ENCODE assay signal across 16 cellular contexts in the genomic region with DNA sequence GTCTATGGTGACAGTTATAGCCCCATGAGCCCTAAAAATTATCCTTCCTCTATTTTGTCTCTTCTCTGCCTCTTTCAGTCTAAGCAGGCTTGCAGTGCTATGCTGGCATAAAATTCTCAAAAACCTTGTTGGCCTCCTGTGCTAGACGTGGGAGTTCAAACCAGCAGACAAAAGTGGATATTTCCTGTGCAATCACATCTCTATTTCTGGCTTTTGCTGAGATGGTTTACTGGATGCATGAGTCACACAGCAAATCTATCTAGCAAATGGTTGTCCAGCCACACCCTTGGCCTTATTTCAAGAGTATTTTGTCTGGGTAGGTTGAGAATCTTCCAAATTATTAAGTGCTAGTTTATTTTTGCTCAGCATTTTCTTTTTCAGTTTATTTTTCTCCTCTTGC.
DNase-seq lines count a peak whose midpoint lies in the region; TF ChIP-seq lines count a peak whose summit lies in the region.
"Had no signal": no experiment of that assay in that cellular context is flagged by ENCODE, and none has a peak within 500 bp of the region (broad histone marks: within the 10 kb centered on the region; RNA-seq: fewer than 3 reads in every experiment).

No MANE protein-coding gene starts in this region.

- peak overlapping the region; percentile 57 for H3K27ac ChIP-seq in SJCRH30
- no peak overlapping the region for H3K27ac ChIP-seq in vagina
- H3K27ac ChIP-seq: gastroesophageal sphincter, testis had no signal

- H3K4me1 ChIP-seq in SJCRH30 (peaks cover 32% of the 10 kb centered on the region), vagina (no peaks in the 10 kb centered on the region)
- H3K4me1 ChIP-seq: gastroesophageal sphincter, testis had no signal

- intact Hi-C loops in vagina (cut with DNase I) = no loop called here

- H3K4me3 ChIP-seq in SJCRH30 (no peak overlapping the region), vagina (no peak overlapping the region)
- H3K4me3 ChIP-seq: gastroesophageal sphincter, mucosa of descending colon, testis had no signal

- DNase-seq in AG08395 (ENCODE audit: low spot score) (peak; percentile 2), M059J (ENCODE audit: low read depth) (peak; percentile 0), SJCRH30 (peak; percentile 19 to 40), iris pigment epithelial cell (ENCODE audit: low read depth) (peak; percentile 1), activated gamma-delta T cell (lab: John Stamatoyannopoulos, UW) (no peak), vagina (ENCODE audit: extremely low spot score in 2 of 2) (no peak), iPS-NIHi11 (ENCODE audit: low spot score) (no peak)
- no peak for DNase-seq in effector CD8-positive, alpha-beta T cell (lab: John Stamatoyannopoulos, UW)
- DNase-seq: ACHN; activated CD4-positive, alpha-beta T cell treated with anti-CD3 and anti-CD28 coated beads, Interleukin-2, amount 50 U/mL, for 1 hour; immature natural killer cell; mucosa of descending colon; OCI-M1; posterior cingulate gyrus; testis had no signal

- H3K36me3 ChIP-seq in SJCRH30 (no peaks in the 10 kb centered on the region), vagina (no peaks in the 10 kb centered on the region)
- H3K36me3 ChIP-seq: gastroesophageal sphincter had no signal

- no peak for TF ChIP-seq POLR2A in vagina (IDR thresholded peaks at IDR 0.05)

- TF ChIP-seq CTCF in vagina (IDR thresholded peaks at IDR 0.05) = no peak

- H3K27me3 ChIP-seq in SJCRH30 (no peaks in the 10 kb centered on the region), vagina (no peaks in the 10 kb centered on the region)
- H3K27me3 ChIP-seq: gastroesophageal sphincter, testis had no signal

- H3K9me3 ChIP-seq in SJCRH30 (replicated peaks) (peaks cover 4% of the 10 kb centered on the region; the same call in 1 of the 2 replicates), vagina (no peaks in the 10 kb centered on the region)
- H3K9me3 ChIP-seq: mucosa of descending colon, testis had no signal

Comparison
In these comparisons a context has a peak if more than half of its experiments do, and no peak if none do; other contexts are left out.
1. DNase-seq: peak in AG08395 (single experiment), M059J (single experiment), SJCRH30 (2 of 2) and iris pigment epithelial cell (single experiment); none in effector CD8-positive, alpha-beta T cell (single experiment), activated gamma-delta T cell (single experiment), vagina (0 of 2) and iPS-NIHi11 (single experiment).